23 cellular contexts compared by ENCODE assay signal in the genomic region with DNA sequence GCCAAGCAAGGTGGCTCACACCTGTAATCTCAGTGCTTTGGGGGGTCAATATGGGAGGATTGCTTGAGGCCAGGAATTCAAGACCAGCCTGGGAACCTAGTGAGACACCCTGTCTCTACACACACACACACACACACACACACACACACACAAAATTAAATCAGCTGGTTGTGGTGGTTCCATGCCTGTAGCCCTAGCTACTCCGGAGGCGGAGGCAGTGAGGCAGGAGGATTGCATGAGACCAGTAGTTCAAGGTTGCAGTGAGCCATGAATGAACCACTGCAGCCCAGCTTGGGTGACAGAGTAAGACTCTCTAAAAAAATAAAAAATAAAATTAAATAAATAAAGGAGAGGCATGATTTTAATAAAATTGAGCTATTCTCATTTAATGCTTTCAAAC.
"Had no signal": no experiment of that assay in that cellular context is flagged by ENCODE, and none has a peak within 500 bp of the region (broad histone marks: within the 10 kb centered on the region; RNA-seq: fewer than 3 reads in every experiment).

No MANE protein-coding gene starts in this region.

- H3K27me3 ChIP-seq: Peyer's patch, SJSA1 had no signal

- H3K27ac ChIP-seq: KMS-11, Peyer's patch, SJSA1 had no signal

- FAIRE-seq: astrocyte had no signal

- H3K9ac ChIP-seq: KMS-11 had no signal

- H3K4me3 Mint-ChIP-seq: activated B cell treated with CpG ODN at 0.5 μM for 24 hours; activated CD4-positive, alpha-beta memory T cell treated with anti-CD3 and anti-CD28 coated beads for 36 hours; activated CD4-positive, alpha-beta T cell treated with anti-CD3 and anti-CD28 coated beads, Interleukin-2, amount 10 ng/mL, durations not matched to agents 7 days and 5 days; activated T-cell treated with anti-CD3 and anti-CD28 coated beads, Interleukin-2, amount 50 U/mL, for 4 hours; central memory CD8-positive, alpha-beta T cell had no signal

- H3K36me3 ChIP-seq: Peyer's patch, SJSA1 had no signal

- H3K9me3 ChIP-seq: SJSA1 had no signal

- H3K9me3 Mint-ChIP-seq: activated B cell treated with CpG ODN at 0.5 μM for 24 hours; activated CD4-positive, alpha-beta memory T cell treated with anti-CD3 and anti-CD28 coated beads for 36 hours; activated CD4-positive, alpha-beta T cell treated with anti-CD3 and anti-CD28 coated beads, Interleukin-2, amount 10 ng/mL, durations not matched to agents 7 days and 5 days; activated naive CD4-positive, alpha-beta T cell treated with anti-CD3 and anti-CD28 coated beads, Interleukin-2, amount 50 U/mL, for 72 hours; activated T-cell treated with anti-CD3 and anti-CD28 coated beads, Interleukin-2, amount 50 U/mL, for 4 hours; brain; central memory CD8-positive, alpha-beta T cell had no signal

- ATAC-seq: activated naive CD4-positive, alpha-beta T cell treated with anti-CD3 and anti-CD28 coated beads, Interleukin-2, amount 50 U/mL, for 72 hours; activated T-cell treated with anti-CD3 and anti-CD28 coated beads, Interleukin-2, amount 50 U/mL, for 4 hours; SK-N-SH treated with all-trans-retinoic acid at 6 μM for 48 hours had no signal

- H3K27ac Mint-ChIP-seq: activated B cell treated with CpG ODN at 0.5 μM for 24 hours; activated CD4-positive, alpha-beta memory T cell treated with anti-CD3 and anti-CD28 coated beads for 36 hours; activated CD4-positive, alpha-beta T cell treated with anti-CD3 and anti-CD28 coated beads, Interleukin-2, amount 10 ng/mL, durations not matched to agents 7 days and 5 days; activated naive CD4-positive, alpha-beta T cell treated with anti-CD3 and anti-CD28 coated beads, Interleukin-2, amount 50 U/mL, for 72 hours had no signal

- H3K4me3 ChIP-seq: Peyer's patch, SJSA1 had no signal

- DNase-seq: activated B cell treated with CpG ODN at 0.5 μM for 24 hours; activated CD4-positive, alpha-beta memory T cell treated with anti-CD3 and anti-CD28 coated beads for 36 hours; activated CD4-positive, alpha-beta T cell treated with anti-CD3 and anti-CD28 coated beads, Interleukin-2, amount 10 ng/mL, durations not matched to agents 7 days and 5 days; activated CD8-positive, alpha-beta memory T cell treated with anti-CD3 and anti-CD28 coated beads for 24 hours; activated effector memory CD4-positive, alpha-beta T cell treated with anti-CD3 and anti-CD28 coated beads, Interleukin-2, amount 50 U/mL, for 16 hours; activated naive CD4-positive, alpha-beta T cell treated with Interleukin-2 at 50 U/mL for 16 hours; activated T-cell treated with anti-CD3 and anti-CD28 coated beads, Interleukin-2, amount 50 U/mL, for 4 hours; amygdala; NCI-H1092 treated with DMSO at 0.1 percent for 48 hours; NCI-H1417 treated with DMSO at 0.1 percent for 48 hours; NCI-H1694; NCI-H2029 treated with DMSO at 0.1 percent for 48 hours; NCI-H446; Peyer's patch; SHP77; SW 1271 had no signal

- H3K4me2 ChIP-seq: KMS-11 had no signal

- H3K27me3 Mint-ChIP-seq: activated B cell treated with CpG ODN at 0.5 μM for 24 hours; activated CD4-positive, alpha-beta memory T cell treated with anti-CD3 and anti-CD28 coated beads for 36 hours; activated CD4-positive, alpha-beta T cell treated with anti-CD3 and anti-CD28 coated beads, Interleukin-2, amount 10 ng/mL, durations not matched to agents 7 days and 5 days; central memory CD8-positive, alpha-beta T cell had no signal
